In genomic region chr2:159637237-159637636, GRCh38 we compare ENCODE assay signal across 16 cellular contexts.
"Had no signal": no experiment of that assay in that cellular context is flagged by ENCODE, and none has a peak within 500 bp of the region (broad histone marks: within the 10 kb centered on the region; RNA-seq: fewer than 3 reads in every experiment).

No MANE protein-coding gene starts in this region.

- ATAC-seq: activated T-cell treated with anti-CD3 and anti-CD28 coated beads, Interleukin-2, amount 50 U/mL, for 4 hours; gastrocnemius medialis; heart left ventricle; stimulated activated naive B cell treated with anti-CD40 and anti-IgM and Interleukin-4, amounts not matched to agents 10 μg/mL and 1 μg/mL and 100 μg/mL, for 72 hours; T-helper 17 cell had no signal

- H3K4me2 ChIP-seq: neural progenitor cell had no signal

- H2AFZ ChIP-seq: neural progenitor cell, parathyroid adenoma had no signal

- H3K27me3 ChIP-seq: gastrocnemius medialis, heart left ventricle, neural progenitor cell, transverse colon had no signal

- H3K4me3 ChIP-seq: gastrocnemius medialis, heart left ventricle, lung, neural progenitor cell, transverse colon had no signal

- H3K79me2 ChIP-seq: parathyroid adenoma had no signal

- H3K36me3 ChIP-seq: gastrocnemius medialis, heart left ventricle, neural progenitor cell, transverse colon had no signal

- H3K4me1 ChIP-seq: gastrocnemius medialis, neural progenitor cell, parathyroid adenoma, transverse colon had no signal

- H3K9me3 ChIP-seq: gastrocnemius medialis, transverse colon had no signal

- H3K9ac ChIP-seq: neural progenitor cell, parathyroid adenoma had no signal

- DNase-seq: activated CD4-positive, alpha-beta memory T cell treated with anti-CD3 and anti-CD28 coated beads, Interleukin-2, amount 10 ng/mL, durations not matched to agents 7 days and 5 days; activated CD4-positive, alpha-beta T cell treated with anti-CD3 and anti-CD28 coated beads for 4 hours; activated effector memory CD4-positive, alpha-beta T cell treated with Interleukin-2 at 50 U/mL for 16 hours; activated T-cell treated with anti-CD3 and anti-CD28 coated beads, Interleukin-2, amount 50 U/mL, for 4 hours; effector memory CD4-positive, alpha-beta T cell; gastrocnemius medialis; heart left ventricle; immature natural killer cell; naive B cell; stimulated activated CD4-positive, alpha-beta T cell treated with anti-CD3 and anti-CD28 coated beads, Interleukin-4, amount 100 ng/mL, for 1 hour; stimulated activated naive B cell treated with anti-CD40 and anti-IgM and Interleukin-4, amounts not matched to agents 10 μg/mL and 1 μg/mL and 100 μg/mL, for 72 hours; T-helper 17 cell; transverse colon had no signal

- H3K27ac ChIP-seq: gastrocnemius medialis, heart left ventricle, neural progenitor cell, parathyroid adenoma, transverse colon had no signal
